Comparison of ENCODE assay signal across 8 cellular contexts in genomic region chr19:10876459-10877240, GRCh38. TPM values are rescaled to one million over a fixed set of nuclear protein-coding genes. Genes with fewer than 3 reads are reported as not detected.
DNase-seq lines count a peak whose midpoint lies in the region; ATAC-seq and TF ChIP-seq lines count a peak whose summit lies in the region.

No MANE protein-coding gene starts in this region.

- in situ Hi-C loops in mammary epithelial cell (cut with MboI; ENCODE audit: low sequenced_read_pairs in 2 of 2) = loop anchor here in 1 of 2 donors (5.0 kb wide), 1 partner anchor 51 kb away; the partner anchor contains the start of genes TIMM29 and YIPF2

- H4K20me1 ChIP-seq in Loucy (ENCODE audit: insufficient read depth, low read length, poor library complexity, severe bottlenecking) = peaks cover 15% of the 10 kb centered on the region
- H4K20me1 ChIP-seq in mammary epithelial cell (ENCODE audit: insufficient read depth, low read length) = no peaks in the 10 kb centered on the region

- H3K4me1 ChIP-seq in Loucy (ENCODE audit: insufficient read depth, low read length, poor library complexity, severe bottlenecking) (peaks cover 15% of the 10 kb centered on the region), lower lobe of right lung (peaks cover 33% of the 10 kb centered on the region), mammary epithelial cell (ENCODE audit: insufficient read depth, low read length) (peaks cover 8% of the 10 kb centered on the region), thyroid gland (peaks cover 7 to 14% of the 10 kb centered on the region in 2 donors)

- H3K9me3 ChIP-seq in Loucy (ENCODE audit: insufficient read depth, low read depth, low read length) (no peaks in the 10 kb centered on the region), lower lobe of right lung (no peaks in the 10 kb centered on the region), mammary epithelial cell (replicated peaks; ENCODE audit: insufficient read depth, low read length) (no peaks in the 10 kb centered on the region), thyroid gland (no peaks in the 10 kb centered on the region)

- no TSS peak for BruUV-seq in mammary epithelial cell (replicated peaks; lab: Mats Ljungman, UMichigan)

- H3K79me2 ChIP-seq in Loucy (ENCODE audit: insufficient read depth, low read length) = peaks cover 86% of the 10 kb centered on the region
- H3K79me2 ChIP-seq in mammary epithelial cell (ENCODE audit: insufficient read depth, low read length) = peaks cover 94% of the 10 kb centered on the region

- H3K27me3 ChIP-seq in Loucy (ENCODE audit: insufficient read depth, low read length, poor library complexity, severe bottlenecking) (no peaks in the 10 kb centered on the region), lower lobe of right lung (ENCODE audit: low read depth) (no peaks in the 10 kb centered on the region), mammary epithelial cell (ENCODE audit: insufficient read depth, low read length) (no peaks in the 10 kb centered on the region), thyroid gland (no peaks in the 10 kb centered on the region)

- H3K36me3 ChIP-seq in Loucy (ENCODE audit: insufficient read depth, low read length) (no peaks in the 10 kb centered on the region), lower lobe of right lung (no peaks in the 10 kb centered on the region), mammary epithelial cell (ENCODE audit: insufficient read depth, low read length) (no peaks in the 10 kb centered on the region), thyroid gland (no peaks in the 10 kb centered on the region)

- H3F3A ChIP-seq in Loucy (ENCODE audit: low read depth) = no peaks in the 10 kb centered on the region

- H3K27ac ChIP-seq in lower lobe of right lung (peak overlapping the region; percentile 33), mammary epithelial cell (ENCODE audit: insufficient read depth, low read depth, low read length) (no peak overlapping the region), thyroid gland (no peak overlapping the region)

- CTCF ChIA-PET in mammary epithelial cell (lab: Charles Lee; ENCODE audit: low non-redundant PET) = no interaction called here

- TF ChIP-seq CTCF in Loucy (conservative IDR thresholded peaks at IDR 0.05; ENCODE audit: low read length) (no peak), lower lobe of right lung (IDR thresholded peaks at IDR 0.05) (no peak), mammary epithelial cell (conservative IDR thresholded peaks at IDR 0.05 in 1 of 2, IDR thresholded peaks at IDR 0.05 in 1 of 2; ENCODE audit: extremely low read depth in 1 of 2, insufficient read depth in 1 of 2, low read depth in 1 of 2, low read length in 2 of 2) (no peak), thyroid gland (IDR thresholded peaks at IDR 0.05) (no peak)

- WGBS in mammary epithelial cell (ENCODE audit: low coverage, missing lambda C conversion rate) = 92% methylated on average over 10 of the region's 10 CpGs
- WGBS in thyroid gland, 2 donors = 74 to 89% methylated on average over 7 to 9 of the region's 10 CpGs

- H3K4me3 ChIP-seq in Loucy (ENCODE audit: low read length, poor library complexity, severe bottlenecking) (no peak overlapping the region), lower lobe of right lung (no peak overlapping the region), mammary epithelial cell (replicated peaks in 1 of 3; ENCODE audit: insufficient read depth in 1 of 3, low read depth in 2 of 3, low read length in 3 of 3) (no peak overlapping the region), thyroid gland (replicated peaks in 1 of 3) (no peak overlapping the region)

- dilution Hi-C loops in mammary epithelial cell (cut with HindIII; ENCODE audit: low sequenced_read_pairs) = loop anchor here (5.0 kb wide), 2 partner anchors 36 to 209 kb away; no protein-coding TSS in a partner anchor

- TF ChIP-seq POLR2A in thyroid gland (IDR thresholded peaks at IDR 0.05) = no peak

- ATAC-seq in GM21390 (IDR thresholded peaks at IDR 0.05; ENCODE audit: unreplicated experiment) = peak; percentile 51
- ATAC-seq in lower lobe of right lung = peak in 1 of 2 donors; percentile 31

- no peak overlapping the region for H2AFZ ChIP-seq in Loucy (ENCODE audit: low read length)
- H2AFZ ChIP-seq in mammary epithelial cell (ENCODE audit: low read depth, low read length) = no peak overlapping the region

- H3K9ac ChIP-seq in Loucy (ENCODE audit: low read depth, low read length, poor library complexity, severe bottlenecking) (peak overlapping the region; percentile 24), mammary epithelial cell (ENCODE audit: insufficient read depth, low read length) (no peak overlapping the region)

- no peaks in the 10 kb centered on the region for H3K9me2 ChIP-seq in Loucy (replicated peaks; ENCODE audit: low read depth, low read length)

- H3K4me2 ChIP-seq in Loucy (ENCODE audit: low read depth, low read length, poor library complexity, severe bottlenecking) (peak overlapping the region; percentile 51), mammary epithelial cell (ENCODE audit: insufficient read depth, low read depth, low read length) (no peak overlapping the region)

- intact Hi-C loops in lower lobe of right lung (cut with DNase I) (no loop called here), mammary epithelial cell (cut with micrococcal nuclease) (loop anchor here (10.0 kb wide), 1 partner anchor 208 kb away; the partner anchor contains the start of gene LDLR), thyroid gland (cut with DNase I) (loop anchor here (10.0 kb wide), 1 partner anchor 48 kb away; the partner anchor contains the start of genes TIMM29 and YIPF2)

- DNase-seq in ELR (ENCODE audit: low read depth) (peak; percentile 45), lower lobe of right lung (no peak), mammary epithelial cell (no peak), thyroid gland (no peak), NCI-H446 (lab: John Stamatoyannopoulos, UW) (no peak)
- DNase-seq in stimulated activated CD4-positive, alpha-beta T cell treated with anti-CD3 and anti-CD28 coated beads, Interleukin-15, amount 100 ng/mL, for 24 hours = no peak

RNA-seq across cellular contexts. Expression of gene CARM1, which starts 5.3 kb away (rescaled TPM):
- 27.5 TPM for total RNA-seq in lower lobe of right lung
- 10 to 100 TPM; 29.2 to 58.5 TPM for total RNA-seq in mammary epithelial cell
- polyA plus RNA-seq in mammary epithelial cell = 56.7 TPM
- polyA minus RNA-seq in mammary epithelial cell = 38.8 TPM
- 10 to 100 TPM; 12.2 to 14.8 (median 13.1) TPM for total RNA-seq in thyroid gland

RNA-seq across cellular contexts. Expression of gene C19orf38, which starts 28.4 kb away (rescaled TPM):
- total RNA-seq in lower lobe of right lung = 11.7 TPM
- under 1 TPM; 0.33 to 0.50 TPM for total RNA-seq in mammary epithelial cell
- 0.07 TPM for polyA plus RNA-seq in mammary epithelial cell
- not detected for polyA minus RNA-seq in mammary epithelial cell
- total RNA-seq in thyroid gland = 1 to 10 TPM in 2 of 4 donors, not detected in 2; 1.5 to 1.7 TPM

RNA-seq across cellular contexts. Expression of gene TMED1, which starts 40.6 kb away (rescaled TPM):
- 23.5 TPM for total RNA-seq in lower lobe of right lung
- 10 to 100 TPM; 21.3 to 26.7 TPM for total RNA-seq in mammary epithelial cell
- polyA plus RNA-seq in mammary epithelial cell = 34.4 TPM
- polyA minus RNA-seq in mammary epithelial cell = 11.4 TPM
- total RNA-seq in thyroid gland = 10 to 100 TPM; 41.2 to 71.3 (median 48.7) TPM

RNA-seq across cellular contexts. Expression of gene YIPF2, which starts 51.8 kb away (rescaled TPM):
- 42.2 TPM for total RNA-seq in lower lobe of right lung
- 100 to 1,000 TPM in 1 of 2 donors, 10 to 100 TPM in 1; 57.1 to 112 TPM for total RNA-seq in mammary epithelial cell
- 52.0 TPM for polyA plus RNA-seq in mammary epithelial cell
- 39.4 TPM for polyA minus RNA-seq in mammary epithelial cell
- 100 to 1,000 TPM in 2 of 4 donors, 10 to 100 TPM in 2; 85.1 to 127 (median 104) TPM for total RNA-seq in thyroid gland

RNA-seq across cellular contexts. Expression of gene TIMM29, which starts 52.0 kb away (rescaled TPM):
- 17.3 TPM for total RNA-seq in lower lobe of right lung
- total RNA-seq in mammary epithelial cell = 10 to 100 TPM; 17.2 to 28.8 TPM
- 7.7 TPM for polyA plus RNA-seq in mammary epithelial cell
- polyA minus RNA-seq in mammary epithelial cell = 2.2 TPM
- total RNA-seq in thyroid gland = 10 to 100 TPM; 19.6 to 39.5 (median 33.4) TPM
